Comparison of ENCODE assay signal across 8 cellular contexts in the genomic region with DNA sequence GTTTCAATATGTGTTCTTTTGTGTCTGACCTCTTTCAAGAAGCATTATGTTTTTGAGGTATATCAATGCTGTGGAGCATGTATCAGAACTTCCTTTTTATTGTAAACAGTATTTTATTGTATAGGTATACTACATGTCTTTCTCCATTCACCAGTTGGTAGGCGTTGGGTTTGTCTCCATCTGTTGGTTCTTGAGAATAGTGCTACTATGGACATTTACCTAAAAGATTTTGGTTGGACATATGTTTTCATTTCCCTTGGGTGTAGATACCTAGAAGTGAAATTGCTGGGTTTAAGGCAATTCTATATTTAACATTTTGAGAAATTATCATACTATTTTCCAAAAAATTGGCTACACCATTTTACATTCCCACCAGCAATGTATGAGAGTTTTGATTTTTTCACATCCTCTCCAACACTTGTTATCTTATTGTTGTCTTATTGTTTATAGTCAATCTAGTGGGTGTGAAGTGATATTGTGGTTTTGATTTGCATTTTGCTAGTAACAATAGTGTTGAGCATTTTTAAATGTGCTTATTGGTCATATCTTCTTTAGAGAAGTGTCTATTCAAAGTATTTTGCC.
DNase-seq lines count a peak whose midpoint lies in the region; ATAC-seq and TF ChIP-seq lines count a peak whose summit lies in the region.

No MANE protein-coding gene starts in this region.

- DNase-seq in NCI-H1092 treated with DMSO at 0.1 percent for 48 hours (lab: John Stamatoyannopoulos, UW) = peak; percentile 25
- peak; percentile 16 for DNase-seq in mammary epithelial cell
- peak; percentile 14 for DNase-seq in non-pigmented ciliary epithelial cell (ENCODE audit: low read depth)
- DNase-seq in DMS79 (lab: John Stamatoyannopoulos, UW) = no peak
- DNase-seq in NCI-H2227 treated with DMSO at 0.1 percent for 48 hours (lab: John Stamatoyannopoulos, UW) = no peak
- no peak for DNase-seq in posterior vena cava (ENCODE audit: low spot score)

- H3K79me2 ChIP-seq in mammary epithelial cell (ENCODE audit: insufficient read depth, low read length) = no peaks in the 10 kb centered on the region

- peak; percentile 38 for TF ChIP-seq CTCF in GM12873 (IDR thresholded peaks at IDR 0.05; ENCODE audit: insufficient read depth, low read depth, low read length, missing control alignments)
- TF ChIP-seq CTCF in mammary epithelial cell (conservative IDR thresholded peaks at IDR 0.05 in 1 of 2, IDR thresholded peaks at IDR 0.05 in 1 of 2; ENCODE audit: extremely low read depth in 1 of 2, insufficient read depth in 1 of 2, low read depth in 1 of 2, low read length in 2 of 2) = peak; percentile 69 to 75

- dilution Hi-C loops in mammary epithelial cell (cut with HindIII; ENCODE audit: low sequenced_read_pairs) = no loop called here

- H3K36me3 ChIP-seq in mammary epithelial cell (ENCODE audit: insufficient read depth, low read length) = no peaks in the 10 kb centered on the region

- CTCF ChIA-PET in mammary epithelial cell (lab: Charles Lee; ENCODE audit: low non-redundant PET) = no interaction called here

- 0% methylated on average over 1 of the region's 1 CpG for WGBS in mammary epithelial cell (ENCODE audit: low coverage, missing lambda C conversion rate)

- H3K4me3 ChIP-seq in mammary epithelial cell (replicated peaks in 1 of 3; ENCODE audit: insufficient read depth in 1 of 3, low read depth in 2 of 3, low read length in 3 of 3) = no peak overlapping the region

- H3K27me3 ChIP-seq in mammary epithelial cell (ENCODE audit: insufficient read depth, low read length) = no peaks in the 10 kb centered on the region

- H4K20me1 ChIP-seq in mammary epithelial cell (ENCODE audit: insufficient read depth, low read length) = no peaks in the 10 kb centered on the region

- no peak overlapping the region for H3K4me2 ChIP-seq in mammary epithelial cell (ENCODE audit: insufficient read depth, low read depth, low read length)

- no peaks in the 10 kb centered on the region for H3K9me3 ChIP-seq in mammary epithelial cell (replicated peaks; ENCODE audit: insufficient read depth, low read length)

- H2AFZ ChIP-seq in mammary epithelial cell (ENCODE audit: low read depth, low read length) = no peak overlapping the region

- in situ Hi-C loops in mammary epithelial cell (cut with MboI; ENCODE audit: low sequenced_read_pairs in 2 of 2) = no loop called here

- intact Hi-C loops in mammary epithelial cell (cut with micrococcal nuclease) = loop anchor here (1.0 to 2.0 kb wide), 4 partner anchors 170 to 767 kb away; no protein-coding TSS in a partner anchor
- intact Hi-C loops in posterior vena cava (cut with DNase I) = no loop called here

- H3K4me1 ChIP-seq in mammary epithelial cell (ENCODE audit: insufficient read depth, low read length) = no peaks in the 10 kb centered on the region

- no peak for ATAC-seq in HG03039 (IDR thresholded peaks at IDR 0.05; ENCODE audit: unreplicated experiment)

- no peak overlapping the region for H3K9ac ChIP-seq in mammary epithelial cell (ENCODE audit: insufficient read depth, low read length)

- BruUV-seq in mammary epithelial cell (replicated peaks; lab: Mats Ljungman, UMichigan) = no TSS peak

- H3K27ac ChIP-seq in mammary epithelial cell (ENCODE audit: insufficient read depth, low read depth, low read length) = no peak overlapping the region

Comparison
In these comparisons a context has a peak if more than half of its experiments do, and no peak if none do; other contexts are left out.
1. DNase-seq: peak in NCI-H1092 treated with DMSO at 0.1 percent for 48 hours (single experiment), mammary epithelial cell (single experiment) and non-pigmented ciliary epithelial cell (single experiment); none in DMS79 (single experiment), NCI-H2227 treated with DMSO at 0.1 percent for 48 hours (single experiment) and posterior vena cava (single experiment).